Comparison of ENCODE assay signal across 8 cellular contexts in genomic region chr1:218351617-218352438, GRCh38. TPM values are rescaled to one million over a fixed set of nuclear protein-coding genes. Genes with fewer than 3 reads are reported as not detected.
A peak's percentile ranks its signal among the peaks of the same experiment; 100 is the strongest.
DNase-seq lines count a peak whose midpoint lies in the region; TF ChIP-seq lines count a peak whose summit lies in the region.

No MANE protein-coding gene starts in this region.

- H3K4me2 ChIP-seq in GM23248 (ENCODE audit: unreplicated experiment): peak overlapping the region; percentile 67
- H3K4me2 ChIP-seq in hepatocyte: peak overlapping the region; percentile 92

- H3K9me3 ChIP-seq in GM23248 (ENCODE audit: low read depth) (no peaks in the 10 kb centered on the region), MG63 (no peaks in the 10 kb centered on the region), hepatocyte (ENCODE audit: low read depth) (no peaks in the 10 kb centered on the region)

- peak overlapping the region; percentile 15 for H3K27ac ChIP-seq in GM23248
- H3K27ac ChIP-seq in hepatocyte: peak overlapping the region; percentile 58

- H3K4me1 ChIP-seq in GM23248 (ENCODE audit: insufficient read depth) (peaks cover 16% of the 10 kb centered on the region), hepatocyte (ENCODE audit: insufficient read depth) (peaks cover 4% of the 10 kb centered on the region)

- H2AFZ ChIP-seq in GM23248 (0 out of 2 replicates have a peak overlapping the region, but pooled peaks have one; percentile 30), hepatocyte (no peak overlapping the region)

- peaks cover 32% of the 10 kb centered on the region for H3F3A ChIP-seq in GM23248 (ENCODE audit: insufficient read depth)

- WGBS in GM23248 (ENCODE audit: low coverage in 1 of 2, low lambda C conversion rate in 2 of 2, missing lambda C conversion rate in 2 of 2), 2 experiments: 72 to 74% methylated on average over 14 to 15 of the region's 15 CpGs
- WGBS in hepatocyte (ENCODE audit: low lambda C conversion rate, missing lambda C conversion rate): 83% methylated on average over 15 of the region's 15 CpGs

- TF ChIP-seq CTCF in GM10266 (IDR thresholded peaks at IDR 0.05; ENCODE audit: control insufficient read depth, insufficient read depth, low read depth, missing control alignments) (peak; percentile 31), hepatocyte (IDR thresholded peaks at IDR 0.05; ENCODE audit: poor library complexity) (peak; percentile 19)

- DNase-seq in GM10266 (ENCODE audit: extremely low spot score) (peak; percentile 47), GM23248 (peak; percentile 50), MG63 (peak; percentile 31), hepatocyte (ENCODE audit: low spot score) (no peak), stromal cell of bone marrow (ENCODE audit: low read depth) (peak; percentile 75), NCI-H1417 treated with DMSO at 0.1 percent for 48 hours (lab: John Stamatoyannopoulos, UW) (no peak)
- peak; percentile 31 for DNase-seq in activated naive CD4-positive, alpha-beta T cell treated with anti-CD3 and anti-CD28 coated beads, Interleukin-2, amount 50 U/mL, for 16 hours
- DNase-seq in effector CD8-positive, alpha-beta T cell (lab: John Stamatoyannopoulos, UW): no peak

- in situ Hi-C loops in GM23248 (cut with MboI): no loop called here

- H3K79me2 ChIP-seq in GM23248 (ENCODE audit: insufficient read depth) (no peaks in the 10 kb centered on the region), hepatocyte (peaks cover 73% of the 10 kb centered on the region)

- H4K20me1 ChIP-seq in GM23248 (ENCODE audit: insufficient read depth): no peaks in the 10 kb centered on the region
- no peaks in the 10 kb centered on the region for H4K20me1 ChIP-seq in hepatocyte (ENCODE audit: insufficient read depth, poor library complexity, severe bottlenecking)

- peak overlapping the region; percentile 49 for H3K4me3 ChIP-seq in GM23248
- peak overlapping the region; percentile 14 for H3K4me3 ChIP-seq in MG63
- peak overlapping the region; percentile 16 for H3K4me3 ChIP-seq in hepatocyte

- H3K9me2 ChIP-seq in GM23248 (ENCODE audit: insufficient read depth) (no peaks in the 10 kb centered on the region), hepatocyte (replicated peaks; ENCODE audit: insufficient read depth) (no peaks in the 10 kb centered on the region)

- no peak overlapping the region for H3K9ac ChIP-seq in GM23248

- H3K36me3 ChIP-seq in GM23248 (ENCODE audit: low read depth) (no peaks in the 10 kb centered on the region), MG63 (no peaks in the 10 kb centered on the region), hepatocyte (replicated peaks; ENCODE audit: insufficient read depth, low read depth) (no peaks in the 10 kb centered on the region)

- no peaks in the 10 kb centered on the region for H3K27me3 ChIP-seq in GM23248 (replicated peaks; ENCODE audit: insufficient read depth)
- no peaks in the 10 kb centered on the region for H3K27me3 ChIP-seq in MG63
- no peaks in the 10 kb centered on the region for H3K27me3 ChIP-seq in hepatocyte

RNA-seq across cellular contexts. Expression of gene TGFB2, which starts 6.7 kb away (rescaled TPM):
- total RNA-seq in GM23248 (2014; rRNA removed; shearing (Covaris generic)): 0.51 and 0.97 TPM in 2 replicates
- polyA plus RNA-seq in GM23248 (2016; fragmentation: Nextera tagmentation; extraction: Ambion mirVana) (1.3 and 2.0 TPM in 2 replicates), hepatocyte (6.7 and 13.6 TPM in 2 replicates)
- total RNA-seq in MG63 (2014; rRNA removed; shearing (Covaris generic); ENCODE audit: low replicate concordance): 0.05 and 0.92 TPM in 2 replicates
- total RNA-seq in hepatocyte: 15.0 and 17.1 TPM in 2 replicates

Comparison
In these comparisons a context has a peak if more than half of its experiments do, and no peak if none do; other contexts are left out.
1. DNase-seq: peak in GM10266 (single experiment), GM23248 (single experiment), MG63 (single experiment), activated naive CD4-positive, alpha-beta T cell treated with anti-CD3 and anti-CD28 coated beads, Interleukin-2, amount 50 U/mL, for 16 hours (single experiment) and stromal cell of bone marrow (single experiment); none in hepatocyte (single experiment), effector CD8-positive, alpha-beta T cell (single experiment) and NCI-H1417 treated with DMSO at 0.1 percent for 48 hours (single experiment).
2. Peak in every context shown above with its lines, with median percentiles within 50 percentile points of each other: H3K4me3 ChIP-seq.